19 cellular contexts compared by ENCODE assay signal in the genomic region with DNA sequence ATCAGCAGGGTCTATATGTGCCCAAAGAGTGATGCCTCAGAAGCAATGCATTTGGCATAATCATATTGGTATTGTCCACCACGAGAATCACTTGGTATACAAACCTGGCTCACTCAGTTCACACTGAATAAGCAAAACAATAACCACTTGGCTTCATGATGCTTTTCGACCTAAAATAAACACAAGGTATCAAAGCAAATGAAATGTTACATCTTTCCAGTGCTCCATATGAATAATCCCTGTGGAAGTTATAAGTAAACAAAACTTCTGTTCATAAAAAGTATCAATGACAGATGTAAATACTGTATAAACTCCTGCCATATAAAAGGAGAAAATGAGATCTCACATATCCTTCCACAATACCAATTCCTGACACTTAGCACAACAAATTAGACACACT. TPM values are rescaled to one million over a fixed set of nuclear protein-coding genes. Genes with fewer than 3 reads are reported as not detected.
A peak's percentile ranks its signal among the peaks of the same experiment; 100 is the strongest.
DNase-seq lines count a peak whose midpoint lies in the region; ATAC-seq, FAIRE-seq and TF ChIP-seq lines count a peak whose summit lies in the region.
"Had no signal": no experiment of that assay in that cellular context is flagged by ENCODE, and none has a peak within 500 bp of the region (broad histone marks: within the 10 kb centered on the region; RNA-seq: fewer than 3 reads in every experiment).

No MANE protein-coding gene starts in this region.

- peaks cover 12 to 19% of the 10 kb centered on the region in 2 donors for H3K4me1 Mint-ChIP-seq in natural killer cell treated with Interleukin-12 subunit alpha and Interleukin-12 subunit beta and Interleukin-15 and Interleukin-18, amount 100 ng/mL, for 72 hours (ENCODE audit: low read depth in 2 of 2)
- peaks cover 8 to 11% of the 10 kb centered on the region in 2 donors for H3K4me1 Mint-ChIP-seq in natural killer cell
- peaks cover 49% of the 10 kb centered on the region for H3K4me1 Mint-ChIP-seq in stimulated activated naive CD8-positive, alpha-beta T cell treated with anti-CD3 and anti-CD28 coated beads, Interleukin-15, amount 100 ng/mL, for 72 hours

- H3K9ac ChIP-seq in mammary epithelial cell (ENCODE audit: insufficient read depth, low read length): no peak overlapping the region
- H3K9ac ChIP-seq: parathyroid adenoma had no signal

- peak overlapping the region; percentile 22 to 36 for H3K27ac Mint-ChIP-seq in natural killer cell treated with Interleukin-12 subunit alpha and Interleukin-12 subunit beta and Interleukin-15 and Interleukin-18, amount 100 ng/mL, for 72 hours
- H3K27ac Mint-ChIP-seq in natural killer cell: no peak overlapping the region
- peak overlapping the region; percentile 88 to 94 for H3K27ac Mint-ChIP-seq in stimulated activated naive CD8-positive, alpha-beta T cell treated with anti-CD3 and anti-CD28 coated beads, Interleukin-15, amount 100 ng/mL, for 72 hours

- H3K36me3 Mint-ChIP-seq in natural killer cell treated with Interleukin-12 subunit alpha and Interleukin-12 subunit beta and Interleukin-15 and Interleukin-18, amount 100 ng/mL, for 72 hours: peaks cover 7% of the 10 kb centered on the region
- no peaks in the 10 kb centered on the region for H3K36me3 Mint-ChIP-seq in natural killer cell

- H3K4me1 ChIP-seq in RWPE2 (ENCODE audit: insufficient read depth, poor library complexity, severe bottlenecking): peaks cover 25% of the 10 kb centered on the region
- H3K4me1 ChIP-seq in mammary epithelial cell (ENCODE audit: insufficient read depth, low read length): peaks cover 17% of the 10 kb centered on the region
- H3K4me1 ChIP-seq: parathyroid adenoma, upper lobe of right lung had no signal

- H4K20me1 ChIP-seq in mammary epithelial cell (ENCODE audit: insufficient read depth, low read length): no peaks in the 10 kb centered on the region

- ATAC-seq in natural killer cell treated with Interleukin-12 subunit alpha and Interleukin-12 subunit beta and Interleukin-15 and Interleukin-18, amount 100 ng/mL, for 72 hours: no peak
- ATAC-seq in natural killer cell: no peak
- no peak for ATAC-seq in RWPE2 (ENCODE audit: low read depth)
- no peak for ATAC-seq in stimulated activated naive CD8-positive, alpha-beta T cell treated with anti-CD3 and anti-CD28 coated beads, Interleukin-15, amount 100 ng/mL, for 72 hours
- no peak for ATAC-seq in HG02852 (IDR thresholded peaks at IDR 0.05; ENCODE audit: unreplicated experiment)
- ATAC-seq: upper lobe of right lung had no signal

- WGBS in mammary epithelial cell (ENCODE audit: low coverage, missing lambda C conversion rate): 100% methylated on average over 2 of the region's 2 CpGs

- CTCF ChIA-PET in mammary epithelial cell (lab: Charles Lee; ENCODE audit: low non-redundant PET): no interaction called here

- H3K4me3 Mint-ChIP-seq in natural killer cell treated with Interleukin-12 subunit alpha and Interleukin-12 subunit beta and Interleukin-15 and Interleukin-18, amount 100 ng/mL, for 72 hours: peak overlapping the region; percentile 6
- H3K4me3 Mint-ChIP-seq in natural killer cell: no peak overlapping the region
- peak overlapping the region; percentile 58 to 74 for H3K4me3 Mint-ChIP-seq in stimulated activated naive CD8-positive, alpha-beta T cell treated with anti-CD3 and anti-CD28 coated beads, Interleukin-15, amount 100 ng/mL, for 72 hours

- peak overlapping the region; percentile 91 for H3K27ac ChIP-seq in RWPE2 (ENCODE audit: poor library complexity, severe bottlenecking)
- H3K27ac ChIP-seq in mammary epithelial cell (ENCODE audit: insufficient read depth, low read depth, low read length): peak overlapping the region; percentile 89
- H3K27ac ChIP-seq: cardiac muscle cell, parathyroid adenoma, upper lobe of right lung had no signal

- intact Hi-C loops in natural killer cell (cut with micrococcal nuclease) (no loop called here), mammary epithelial cell (cut with micrococcal nuclease) (loop anchor here (2.0 to 10.0 kb wide), 6 partner anchors 19 to 737 kb away; a partner anchor contains a TSS)

- H3K27me3 Mint-ChIP-seq in natural killer cell treated with Interleukin-12 subunit alpha and Interleukin-12 subunit beta and Interleukin-15 and Interleukin-18, amount 100 ng/mL, for 72 hours: peaks cover 19 to 31% of the 10 kb centered on the region in 2 donors
- H3K27me3 Mint-ChIP-seq in natural killer cell (ENCODE audit: low read depth in 2 of 2): peaks cover 19 to 31% of the 10 kb centered on the region in 2 donors
- H3K27me3 Mint-ChIP-seq in stimulated activated naive CD8-positive, alpha-beta T cell treated with anti-CD3 and anti-CD28 coated beads, Interleukin-15, amount 100 ng/mL, for 72 hours: peaks cover 17% of the 10 kb centered on the region

- BruUV-seq in mammary epithelial cell (replicated peaks; lab: Mats Ljungman, UMichigan): no TSS peak

- H3K9me3 Mint-ChIP-seq in natural killer cell treated with Interleukin-12 subunit alpha and Interleukin-12 subunit beta and Interleukin-15 and Interleukin-18, amount 100 ng/mL, for 72 hours: no peaks in the 10 kb centered on the region
- no peaks in the 10 kb centered on the region for H3K9me3 Mint-ChIP-seq in natural killer cell
- peaks cover 5 to 13% of the 10 kb centered on the region in 2 donors for H3K9me3 Mint-ChIP-seq in stimulated activated naive CD8-positive, alpha-beta T cell treated with anti-CD3 and anti-CD28 coated beads, Interleukin-15, amount 100 ng/mL, for 72 hours

- DNase-seq in natural killer cell treated with Interleukin-12 subunit alpha and Interleukin-12 subunit beta and Interleukin-15 and Interleukin-18, amount 100 ng/mL, for 72 hours (ENCODE audit: low spot score): no peak
- no peak for DNase-seq in natural killer cell
- no peak for DNase-seq in RWPE2 (ENCODE audit: low spot score)
- DNase-seq in mammary epithelial cell: no peak
- no peak for DNase-seq in stimulated activated naive CD8-positive, alpha-beta T cell treated with anti-CD3 and anti-CD28 coated beads, Interleukin-15, amount 100 ng/mL, for 72 hours
- no peak for DNase-seq in RCC 7860 (ENCODE audit: low spot score)
- DNase-seq in stimulated activated CD4-positive, alpha-beta T cell treated with anti-CD3 and anti-CD28 coated beads, Interleukin-4, amount 100 ng/mL, for 1 hour: no peak
- DNase-seq: activated gamma-delta T cell; H7; hypothalamus; left cardiac atrium; NCI-H1930; NCI-H510A treated with DMSO at 0.1 percent for 48 hours; stimulated activated naive CD4-positive, alpha-beta T cell; upper lobe of right lung had no signal

- no peaks in the 10 kb centered on the region for H3K79me2 ChIP-seq in mammary epithelial cell (ENCODE audit: insufficient read depth, low read length)
- H3K79me2 ChIP-seq: parathyroid adenoma had no signal

- in situ Hi-C loops in mammary epithelial cell (cut with MboI; ENCODE audit: low sequenced_read_pairs in 2 of 2): no loop called here

- no peaks in the 10 kb centered on the region for H3K36me3 ChIP-seq in RWPE2 (ENCODE audit: low read depth)
- no peaks in the 10 kb centered on the region for H3K36me3 ChIP-seq in mammary epithelial cell (ENCODE audit: insufficient read depth, low read length)
- H3K36me3 ChIP-seq: cardiac muscle cell had no signal

- peak overlapping the region; percentile 78 for H2AFZ ChIP-seq in mammary epithelial cell (ENCODE audit: low read depth, low read length)
- H2AFZ ChIP-seq: parathyroid adenoma had no signal

- H3K9me3 ChIP-seq in RWPE2 (ENCODE audit: severe bottlenecking): no peaks in the 10 kb centered on the region
- no peaks in the 10 kb centered on the region for H3K9me3 ChIP-seq in mammary epithelial cell (replicated peaks; ENCODE audit: insufficient read depth, low read length)
- H3K9me3 ChIP-seq: upper lobe of right lung had no signal

- H3K4me2 ChIP-seq in mammary epithelial cell (ENCODE audit: insufficient read depth, low read depth, low read length): no peak overlapping the region

- dilution Hi-C loops in mammary epithelial cell (cut with HindIII; ENCODE audit: low sequenced_read_pairs): no loop called here

- TF ChIP-seq CTCF in natural killer cell (IDR thresholded peaks at IDR 0.05): no peak
- no peak for TF ChIP-seq CTCF in RWPE2 (IDR thresholded peaks at IDR 0.05; ENCODE audit: poor library complexity, severe bottlenecking)
- TF ChIP-seq CTCF in mammary epithelial cell (conservative IDR thresholded peaks at IDR 0.05 in 1 of 2, IDR thresholded peaks at IDR 0.05 in 1 of 2; ENCODE audit: extremely low read depth in 1 of 2, insufficient read depth in 1 of 2, low read depth in 1 of 2, low read length in 2 of 2): no peak

- H3K4me3 ChIP-seq in RWPE2 (ENCODE audit: severe bottlenecking) (no peak overlapping the region), mammary epithelial cell (replicated peaks in 1 of 3; ENCODE audit: insufficient read depth in 1 of 3, low read depth in 2 of 3, low read length in 3 of 3) (no peak overlapping the region)
- H3K4me3 ChIP-seq: cardiac muscle cell, upper lobe of right lung had no signal

- H3K27me3 ChIP-seq in RWPE2 (ENCODE audit: insufficient read depth, poor library complexity, severe bottlenecking) (no peaks in the 10 kb centered on the region), mammary epithelial cell (ENCODE audit: insufficient read depth, low read length) (no peaks in the 10 kb centered on the region)
- H3K27me3 ChIP-seq: upper lobe of right lung had no signal

- FAIRE-seq in RCC 7860 (lab: Jason Lieb, UNC): no peak

RNA-seq across cellular contexts. Expression of a gene that starts 29.8 kb away (rescaled TPM):
- total RNA-seq in natural killer cell treated with Interleukin-12 subunit alpha and Interleukin-12 subunit beta and Interleukin-15 and Interleukin-18, amount 100 ng/mL, for 72 hours: not detected
- total RNA-seq in natural killer cell (not detected), mammary epithelial cell (not detected)
- not detected for polyA plus RNA-seq in mammary epithelial cell
- polyA minus RNA-seq in mammary epithelial cell: not detected
- total RNA-seq: cardiac muscle cell, H7, left cardiac atrium, upper lobe of right lung had no signal
- polyA plus RNA-seq: BJ, cardiac muscle cell had no signal

Comparison
In these comparisons a context has a peak if more than half of its experiments do, and no peak if none do; other contexts are left out.
1. H3K27ac Mint-ChIP-seq: peak in natural killer cell treated with Interleukin-12 subunit alpha and Interleukin-12 subunit beta and Interleukin-15 and Interleukin-18, amount 100 ng/mL, for 72 hours (2 of 2) and stimulated activated naive CD8-positive, alpha-beta T cell treated with anti-CD3 and anti-CD28 coated beads, Interleukin-15, amount 100 ng/mL, for 72 hours (2 of 2); none in natural killer cell (0 of 2).